9 cellular contexts compared by ENCODE assay signal in the genomic region with DNA sequence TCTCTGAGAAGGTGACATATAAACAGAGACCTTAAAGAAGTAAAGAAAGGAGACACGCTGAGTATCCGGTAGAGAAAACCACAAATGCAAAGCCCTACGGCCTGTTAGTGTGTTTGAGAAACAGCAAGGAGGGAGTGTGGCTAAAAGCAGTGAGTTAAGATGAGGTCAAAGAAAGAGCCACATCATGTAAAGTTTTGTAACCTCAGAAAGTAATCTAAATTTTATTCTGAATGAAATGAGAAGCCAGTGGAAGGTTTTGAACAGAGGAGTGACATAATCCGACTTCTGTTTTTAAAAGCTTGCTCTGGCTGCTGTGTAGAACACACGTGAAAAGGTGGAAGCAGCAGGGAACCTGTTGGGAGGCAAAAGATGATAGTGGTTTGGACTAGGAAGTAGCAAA. TPM values are rescaled to one million over a fixed set of nuclear protein-coding genes. Genes with fewer than 3 reads are reported as not detected.
A peak's percentile ranks its signal among the peaks of the same experiment; 100 is the strongest.
DNase-seq lines count a peak whose midpoint lies in the region; ATAC-seq, FAIRE-seq and TF ChIP-seq lines count a peak whose summit lies in the region.
"Had no signal": no experiment of that assay in that cellular context is flagged by ENCODE, and none has a peak within 500 bp of the region (broad histone marks: within the 10 kb centered on the region; RNA-seq: fewer than 3 reads in every experiment).

No MANE protein-coding gene starts in this region.

- 0 out of 2 replicates have a peak, but pooled peaks cover 2% of the 10 kb centered on the region for H4K20me1 ChIP-seq in KMS-11 (ENCODE audit: insufficient read depth)

- ATAC-seq in GM18861 (IDR thresholded peaks at IDR 0.05; ENCODE audit: unreplicated experiment) = peak; percentile 78

- H2AFZ ChIP-seq in KMS-11 (ENCODE audit: low read depth) = no peak overlapping the region

- H3K4me1 ChIP-seq in KMS-11 (ENCODE audit: low read depth, poor library complexity, severe bottlenecking) = peaks cover 68% of the 10 kb centered on the region

- H3K36me3 ChIP-seq in KMS-11 (ENCODE audit: insufficient read depth) = no peaks in the 10 kb centered on the region

- DNase-seq in H4 (ENCODE audit: low spot score) = peak; percentile 69
- DNase-seq in glomerular visceral epithelial cell (ENCODE audit: extremely low spot score) = peak; percentile 54
- no peak for DNase-seq in HEK293T (ENCODE audit: extremely low spot score)
- DNase-seq in D721Med (ENCODE audit: insufficient read length, low spot score) = no peak
- no peak for DNase-seq in NCI-H345 (lab: John Stamatoyannopoulos, UW)
- DNase-seq in NCI-H128 (lab: John Stamatoyannopoulos, UW; ENCODE audit: unreplicated experiment) = no peak
- DNase-seq: NCI-H187 treated with DMSO at 0.1 percent for 48 hours had no signal

- H3K27me3 ChIP-seq in KMS-11 (ENCODE audit: insufficient read depth, low read depth) = no peaks in the 10 kb centered on the region

- H3K79me2 ChIP-seq in KMS-11 (ENCODE audit: insufficient read depth, low read depth) = peaks cover 44% of the 10 kb centered on the region; the same call in 1 of the 2 replicates

- TF ChIP-seq CTCF in KMS-11 (conservative IDR thresholded peaks at IDR 0.05; ENCODE audit: low read depth, low read length) (no peak), D721Med (IDR thresholded peaks at IDR 0.05; ENCODE audit: insufficient read depth, missing control alignments) (no peak)

- H3K27ac ChIP-seq in KMS-11 = peak overlapping the region; percentile 61

- H3K4me3 ChIP-seq in KMS-11 (IDR thresholded peaks at IDR 0.05; ENCODE audit: insufficient read depth, low read depth, low read length) = no peak overlapping the region

- CTCF ChIA-PET in HEK293T (lab: Yijun Ruan, JAX) = no interaction called here

- FAIRE-seq in D721Med (lab: Jason Lieb, UNC) = no peak

- no peak overlapping the region for H3K9ac ChIP-seq in KMS-11

- H3K4me2 ChIP-seq in KMS-11 = peak overlapping the region; percentile 43

- POLR2A ChIA-PET in HEK293T (lab: Yijun Ruan, JAX) = no interaction called here

TF ChIP-seq in HEK293T, 16 proteins besides CTCF, POLR2A, EP300 and RAD21:
- TF ChIP-seq NFRKB (IDR thresholded peaks at IDR 0.05) = no peak
- no peak for TF ChIP-seq CTBP1 (IDR thresholded peaks at IDR 0.05; ENCODE audit: borderline replicate concordance)
- no peak for TF ChIP-seq SP1 (IDR thresholded peaks at IDR 0.05)
- TF ChIP-seq HDGF (IDR thresholded peaks at IDR 0.05; ENCODE audit: borderline replicate concordance) = no peak
- no peak for TF ChIP-seq ARNT (IDR thresholded peaks at IDR 0.05)
- no peak for TF ChIP-seq L3MBTL2 (conservative IDR thresholded peaks at IDR 0.05)
- TF ChIP-seq FOXK2 (IDR thresholded peaks at IDR 0.05) = no peak
- TF ChIP-seq LEF1 (IDR thresholded peaks at IDR 0.05; ENCODE audit: borderline replicate concordance) = no peak
- no peak for TF ChIP-seq ELF4 (IDR thresholded peaks at IDR 0.05)
- no peak for TF ChIP-seq FOXA1 (IDR thresholded peaks at IDR 0.05)
- no peak for TF ChIP-seq BHLHE40 (IDR thresholded peaks at IDR 0.05; ENCODE audit: borderline replicate concordance)
- no peak for TF ChIP-seq TARDBP (IDR thresholded peaks at IDR 0.05)
- no peak for TF ChIP-seq FOXM1 (IDR thresholded peaks at IDR 0.05; ENCODE audit: borderline replicate concordance)
- TF ChIP-seq, protein P1, sequence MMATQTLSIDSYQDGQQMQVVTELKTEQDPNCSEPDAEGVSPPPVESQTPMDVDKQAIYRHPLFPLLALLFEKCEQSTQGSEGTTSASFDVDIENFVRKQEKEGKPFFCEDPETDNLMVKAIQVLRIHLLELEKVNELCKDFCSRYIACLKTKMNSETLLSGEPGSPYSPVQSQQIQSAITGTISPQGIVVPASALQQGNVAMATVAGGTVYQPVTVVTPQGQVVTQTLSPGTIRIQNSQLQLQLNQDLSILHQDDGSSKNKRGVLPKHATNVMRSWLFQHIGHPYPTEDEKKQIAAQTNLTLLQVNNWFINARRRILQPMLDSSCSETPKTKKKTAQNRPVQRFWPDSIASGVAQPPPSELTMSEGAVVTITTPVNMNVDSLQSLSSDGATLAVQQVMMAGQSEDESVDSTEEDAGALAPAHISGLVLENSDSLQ (IDR thresholded peaks at IDR 0.05) = no peak
- no peak for TF ChIP-seq ZNF384 (IDR thresholded peaks at IDR 0.05)
- TF ChIP-seq SUZ12 (IDR thresholded peaks at IDR 0.05) = no peak

RNA-seq across cellular contexts. Expression of a gene that starts 32.6 kb away (rescaled TPM):
- 15.7 and 16.7 TPM in 2 replicates for total RNA-seq in H4 (2014; rRNA removed; shearing (Covaris generic))

Comparison
In these comparisons a context has a peak if more than half of its experiments do, and no peak if none do; other contexts are left out.
1. DNase-seq: peak in H4 (single experiment) and glomerular visceral epithelial cell (single experiment); none in HEK293T (single experiment), D721Med (single experiment), NCI-H345 (single experiment) and NCI-H128 (single experiment).